ENCODE assay signal across 8 cellular contexts in the genomic region with DNA sequence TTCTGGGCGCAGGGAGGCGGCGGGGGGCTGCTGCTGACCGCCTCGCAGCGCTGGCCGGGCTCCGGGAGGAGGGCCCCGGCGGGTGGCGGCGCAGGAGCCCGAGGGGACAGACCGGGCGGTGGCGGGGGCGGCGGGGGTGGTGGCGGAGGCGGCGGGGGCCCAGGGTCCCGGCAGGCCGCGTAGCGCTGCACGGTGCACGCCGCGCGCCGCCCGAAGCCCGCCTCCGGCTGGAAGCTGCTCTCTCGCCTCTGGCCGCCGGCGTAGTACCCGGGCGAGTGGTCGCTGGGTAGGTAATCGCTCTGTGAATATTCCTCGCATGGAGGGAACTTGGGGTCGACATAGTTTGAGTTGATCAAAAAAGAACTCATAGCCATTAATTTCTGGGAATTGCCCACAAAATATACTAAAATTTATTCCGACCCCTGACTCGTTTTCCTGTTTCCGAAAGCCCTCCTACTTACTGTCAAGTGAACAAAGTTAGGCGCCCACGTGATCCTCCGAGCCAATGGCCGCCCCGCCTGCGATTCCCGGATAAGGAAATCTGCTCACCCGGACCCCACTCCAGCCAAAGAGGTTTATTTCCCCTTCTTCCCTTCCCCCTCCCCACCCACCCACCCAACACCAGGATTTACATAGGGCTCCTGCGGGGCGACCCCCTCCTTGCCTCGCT. TPM values are rescaled to one million over a fixed set of nuclear protein-coding genes. Genes with fewer than 3 reads are reported as not detected.
DNase-seq lines count a peak whose midpoint lies in the region; ATAC-seq lines count a peak whose summit lies in the region.

A gene (minus strand): TSS at position 405 of the 670 bp plus-strand sequence. CDS start 31 bp downstream, at position 374.

- H3K27me3 ChIP-seq in mesendoderm (ENCODE audit: insufficient read depth, low read length, poor library complexity): peaks cover 90% of the 10 kb centered on the region

- no peak within 1 kb of the TSS for H2AK5ac ChIP-seq in mesendoderm (ENCODE audit: low read length)

- H2BK120ac ChIP-seq in mesendoderm (ENCODE audit: low read depth, low read length): no peak within 1 kb of the TSS

- H3K4me1 ChIP-seq in mesendoderm (ENCODE audit: control insufficient read depth, low read depth, low read length): peaks cover 1% of the 10 kb centered on the region

- H3K56ac ChIP-seq in mesendoderm (ENCODE audit: low read length): no peak within 1 kb of the TSS

- no peak for ATAC-seq in GM21723 (IDR thresholded peaks at IDR 0.05; ENCODE audit: unreplicated experiment)

- H3K4ac ChIP-seq in mesendoderm (ENCODE audit: low read depth, low read length): no peak within 1 kb of the TSS

- no CpG with 5 or more reads among the region's 58 CpGs for WGBS in mesendoderm (ENCODE audit: extremely low coverage, insufficient coverage, low lambda C conversion rate)

- no peak within 1 kb of the TSS for H3K27ac ChIP-seq in mesendoderm (ENCODE audit: low read depth, low read length)

- peak within 1 kb of the TSS; percentile 79 for H3K4me2 ChIP-seq in mesendoderm (ENCODE audit: low read length)

- no peaks in the 10 kb centered on the region for H3K79me1 ChIP-seq in mesendoderm (ENCODE audit: low read length)

- no peak within 1 kb of the TSS for H3K23ac ChIP-seq in mesendoderm (ENCODE audit: low read length)

- no peak within 1 kb of the TSS for H3K9ac ChIP-seq in mesendoderm (ENCODE audit: low read length)

- peak in 2 of 3 experiments; percentile 25 to 34 for DNase-seq in activated CD8-positive, alpha-beta memory T cell treated with anti-CD3 and anti-CD28 coated beads for 48 hours (ENCODE audit: low read depth in 2 of 3, low spot score in 2 of 3)
- no peak for DNase-seq in activated CD8-positive, alpha-beta memory T cell treated with anti-CD3 and anti-CD28 coated beads for 24 hours
- DNase-seq in NAMALWA (ENCODE audit: low spot score): peak; percentile 78
- peak; percentile 29 for DNase-seq in activated CD4-positive, CD25-positive, alpha-beta regulatory T cell treated with anti-CD3 and anti-CD28 coated beads, Interleukin-2, amount 50 U/mL, for 16 hours (ENCODE audit: low read depth, low spot score)
- peak; percentile 89 for DNase-seq in dermis blood vessel endothelial cell
- peak; percentile 75 for DNase-seq in mesendoderm
- DNase-seq in stimulated activated naive CD4-positive, alpha-beta T cell (lab: John Stamatoyannopoulos, UW): peak; percentile 34 to 61 (median 50)

- H3K36me3 ChIP-seq in mesendoderm (ENCODE audit: control insufficient read depth, insufficient read depth, low read length): no peaks in the 10 kb centered on the region

- H4K8ac ChIP-seq in mesendoderm (ENCODE audit: low read depth, low read length): no peak within 1 kb of the TSS

- no peak within 1 kb of the TSS for H4K5ac ChIP-seq in mesendoderm (ENCODE audit: low read length)

- no peak within 1 kb of the TSS for H2BK5ac ChIP-seq in mesendoderm (ENCODE audit: low read length)

- no peaks in the 10 kb centered on the region for H3K79me2 ChIP-seq in mesendoderm (ENCODE audit: control insufficient read depth, insufficient read depth, low read length)

- no peak within 1 kb of the TSS for H3K18ac ChIP-seq in mesendoderm (ENCODE audit: low read length)

- H3K4me3 ChIP-seq in mesendoderm (ENCODE audit: low read length): no peak within 1 kb of the TSS

- H2BK15ac ChIP-seq in mesendoderm (replicated peaks; ENCODE audit: low read depth): no peak within 1 kb of the TSS

RNA-seq across cellular contexts. Expression of the gene that starts here (rescaled TPM):
- 2.7 and 3.2 TPM in 2 replicates for total RNA-seq in dermis blood vessel endothelial cell
- polyA plus RNA-seq in mesendoderm (2013, experiment 1 of 2): not detected
- not detected for polyA plus RNA-seq in mesendoderm (2013, experiment 2 of 2)
